ENCODE assay signal across 8 cellular contexts in genomic region chr14:65281991-65282908, GRCh38.
DNase-seq lines count a peak whose midpoint lies in the region; ATAC-seq and TF ChIP-seq lines count a peak whose summit lies in the region.

No MANE protein-coding gene starts in this region.

- CTCF ChIA-PET in A673 (lab: Charles Lee): no interaction called here
- CTCF ChIA-PET in activated CD8-positive, alpha-beta T cell treated with anti-CD3 and anti-CD28 coated beads for 36 hours (lab: Charles Lee): interaction anchor here (0.7 to 1.6 kb wide), 8 partner anchors 9 to 542 kb away, joined by 3 to 6 read pairs (median 3); no protein-coding TSS in a partner anchor

- no peaks in the 10 kb centered on the region for H3K27me3 ChIP-seq in A673 (replicated peaks; ENCODE audit: insufficient read depth, low read depth, low read length, poor library complexity)

- peak overlapping the region; percentile 89 for H3K27ac Mint-ChIP-seq in activated CD8-positive, alpha-beta T cell treated with anti-CD3 and anti-CD28 coated beads for 36 hours

- no peaks in the 10 kb centered on the region for H3K9me3 Mint-ChIP-seq in activated CD8-positive, alpha-beta T cell treated with anti-CD3 and anti-CD28 coated beads for 36 hours

- no peaks in the 10 kb centered on the region for H3K27me3 Mint-ChIP-seq in activated CD8-positive, alpha-beta T cell treated with anti-CD3 and anti-CD28 coated beads for 36 hours

- ATAC-seq in activated CD8-positive, alpha-beta T cell treated with anti-CD3 and anti-CD28 coated beads for 36 hours: peak; percentile 29
- ATAC-seq in sciatic nerve (peak; percentile 68), GM21447 (IDR thresholded peaks at IDR 0.05; ENCODE audit: unreplicated experiment) (no peak)

- H3K36me3 ChIP-seq in A673 (ENCODE audit: insufficient read depth, low read length, poor library complexity, severe bottlenecking): no peaks in the 10 kb centered on the region

- TF ChIP-seq CTCF in A673 (conservative IDR thresholded peaks at IDR 0.05; ENCODE audit: low read depth, low read length): no peak
- no peak for TF ChIP-seq CTCF in activated CD8-positive, alpha-beta T cell treated with anti-CD3 and anti-CD28 coated beads for 36 hours (IDR thresholded peaks at IDR 0.05)

- no peaks in the 10 kb centered on the region for H3K9me3 ChIP-seq in A673 (ENCODE audit: low read depth, low read length, poor library complexity, severe bottlenecking)

- no peaks in the 10 kb centered on the region for H3K4me1 ChIP-seq in A673 (ENCODE audit: insufficient read depth, low read length, poor library complexity, severe bottlenecking)

- peak overlapping the region; percentile 69 for H3K4me3 Mint-ChIP-seq in activated CD8-positive, alpha-beta T cell treated with anti-CD3 and anti-CD28 coated beads for 36 hours

- POLR2A ChIA-PET in A673 (lab: Charles Lee; ENCODE audit: low non-redundant PET): no interaction called here
- POLR2A ChIA-PET in activated CD8-positive, alpha-beta T cell treated with anti-CD3 and anti-CD28 coated beads for 36 hours (lab: Charles Lee): interaction anchor here (0.8 to 2.6 kb wide), 10 partner anchors 10 to 157 kb away, joined by 3 to 8 read pairs (median 3); partner anchors contain the start of gene FUT8

- no TSS peak for BruUV-seq in A673 (replicated peaks; lab: Mats Ljungman, UMichigan)

- no peaks in the 10 kb centered on the region for H3K36me3 Mint-ChIP-seq in activated CD8-positive, alpha-beta T cell treated with anti-CD3 and anti-CD28 coated beads for 36 hours (ENCODE audit: low read depth)

- no peak overlapping the region for H3K27ac ChIP-seq in A673 (ENCODE audit: low read depth, low read length, poor library complexity, severe bottlenecking)

- intact Hi-C loops in A673 (cut with micrococcal nuclease; ENCODE audit: unreplicated experiment) (no loop called here), sciatic nerve (cut with DNase I) (no loop called here)
- intact Hi-C loops in activated CD8-positive, alpha-beta T cell treated with anti-CD3 and anti-CD28 coated beads for 36 hours (cut with micrococcal nuclease): no loop called here

- peaks cover 38% of the 10 kb centered on the region for H3K4me1 Mint-ChIP-seq in activated CD8-positive, alpha-beta T cell treated with anti-CD3 and anti-CD28 coated beads for 36 hours (ENCODE audit: low read depth)

- peak overlapping the region; percentile 16 for H3K4me3 ChIP-seq in A673 (ENCODE audit: low read depth, low read length, poor library complexity, severe bottlenecking)

- DNase-seq in A673 (ENCODE audit: low spot score): no peak
- DNase-seq in GM19238 (ENCODE audit: insufficient read length, low spot score): peak; percentile 50
- DNase-seq in activated CD8-positive, alpha-beta T cell treated with anti-CD3 and anti-CD28 coated beads for 36 hours: peak; percentile 37
- DNase-seq in hippocampal formation (lab: John Stamatoyannopoulos, UW): peak; percentile 91 to 93
- DNase-seq in sciatic nerve (ENCODE audit: low spot score): no peak
- DNase-seq in cortex of kidney (lab: John Stamatoyannopoulos, UW): no peak
- no peak for DNase-seq in SIG-M5 treated with dmso at 0.1 percent for 504 hours (lab: John Stamatoyannopoulos, UW; ENCODE audit: unreplicated experiment)

Comparison
In these comparisons a context has a peak if more than half of its experiments do, and no peak if none do; other contexts are left out.
1. DNase-seq: peak in GM19238 (single experiment), activated CD8-positive, alpha-beta T cell treated with anti-CD3 and anti-CD28 coated beads for 36 hours (single experiment) and hippocampal formation (2 of 2); none in A673 (single experiment), sciatic nerve (single experiment), cortex of kidney (single experiment) and SIG-M5 treated with dmso at 0.1 percent for 504 hours (single experiment).